8 cellular contexts compared by ENCODE assay signal in the genomic region with DNA sequence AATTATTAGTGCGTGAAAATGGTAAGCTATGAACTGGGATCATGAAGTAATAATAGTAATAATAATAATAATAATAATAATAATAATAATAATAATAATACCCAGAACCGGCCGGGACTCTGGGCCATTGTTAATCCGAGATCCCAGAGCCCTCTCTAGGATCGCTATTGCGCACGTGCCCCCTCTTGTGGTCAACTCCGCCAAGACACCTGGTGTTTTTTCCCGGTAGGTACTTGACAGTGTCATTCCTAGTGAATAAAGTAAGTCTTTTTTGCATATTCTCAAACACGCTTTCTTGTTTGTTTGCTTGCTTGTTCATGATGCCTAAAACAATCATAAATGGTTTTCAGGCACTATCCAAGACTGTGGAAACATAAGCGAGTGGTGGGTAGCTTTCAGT.
DNase-seq lines count a peak whose midpoint lies in the region; ATAC-seq and TF ChIP-seq lines count a peak whose summit lies in the region.
"Not testable (repeated sequence)": the region's sequence is repeated elsewhere in the genome, so short reads cannot be mapped to it uniquely, and the experiment has no call there.

No MANE protein-coding gene starts in this region.

- DNase-seq in COLO829 (ENCODE audit: low spot score) = peak; percentile 6
- peak; percentile 33 for DNase-seq in GOT3 (lab: John Stamatoyannopoulos, UW)
- DNase-seq in LoVo (ENCODE audit: low spot score) = peak; percentile 29
- DNase-seq in RWPE1 (ENCODE audit: low spot score) = peak; percentile 13
- peak; percentile 13 for DNase-seq in activated T-helper 2 cell treated with anti-CD3 and anti-CD28 coated beads, Interferon-gamma antibody, Interleukin-2, Interleukin-4, amounts not matched to agents 10 μg/mL and 5 μg/mL and 100 μg/mL, durations not matched to agents 14 hours and 24 hours and 36 hours (ENCODE audit: low spot score)
- DNase-seq in fibroblast of villous mesenchyme (ENCODE audit: low read depth) = not testable (repeated sequence)
- peak; percentile 34 to 76 (median 73) for DNase-seq in mucosa of descending colon
- peak; percentile 30 for DNase-seq in stimulated activated naive B cell treated with anti-CD40 and anti-IgM and Interleukin-4, amounts not matched to agents 10 μg/mL and 1 μg/mL and 100 μg/mL, for 72 hours

- not testable (repeated sequence) for H3K36me3 ChIP-seq in mucosa of descending colon (ENCODE audit: low read depth)

- not testable (repeated sequence) for H3K9me3 ChIP-seq in mucosa of descending colon

- POLR2A ChIA-PET in RWPE1 (lab: Yijun Ruan, JAX; ENCODE audit: low non-redundant PET) = not testable (repeated sequence)

- not testable (repeated sequence) for H3K36me3 Mint-ChIP-seq in activated T-helper 2 cell treated with anti-CD3 and anti-CD28 coated beads, Interferon-gamma antibody, Interleukin-2, Interleukin-4, amounts not matched to agents 10 μg/mL and 5 μg/mL and 100 μg/mL, durations not matched to agents 14 hours and 24 hours and 36 hours (ENCODE audit: low read depth); stimulated activated naive B cell treated with anti-CD40 and anti-IgM and Interleukin-4, amounts not matched to agents 10 μg/mL and 1 μg/mL and 100 μg/mL, for 72 hours

- not testable (repeated sequence) for H3K9me3 Mint-ChIP-seq in activated T-helper 2 cell treated with anti-CD3 and anti-CD28 coated beads, Interferon-gamma antibody, Interleukin-2, Interleukin-4, amounts not matched to agents 10 μg/mL and 5 μg/mL and 100 μg/mL, durations not matched to agents 14 hours and 24 hours and 36 hours; stimulated activated naive B cell treated with anti-CD40 and anti-IgM and Interleukin-4, amounts not matched to agents 10 μg/mL and 1 μg/mL and 100 μg/mL, for 72 hours

- not testable (repeated sequence) for H3K4me1 Mint-ChIP-seq in activated T-helper 2 cell treated with anti-CD3 and anti-CD28 coated beads, Interferon-gamma antibody, Interleukin-2, Interleukin-4, amounts not matched to agents 10 μg/mL and 5 μg/mL and 100 μg/mL, durations not matched to agents 14 hours and 24 hours and 36 hours (ENCODE audit: low read depth); stimulated activated naive B cell treated with anti-CD40 and anti-IgM and Interleukin-4, amounts not matched to agents 10 μg/mL and 1 μg/mL and 100 μg/mL, for 72 hours

- H3K4me1 ChIP-seq in mucosa of descending colon (ENCODE audit: low read depth) = not testable (repeated sequence)

- H3K4me3 ChIP-seq in fibroblast of villous mesenchyme (ENCODE audit: low read depth, low read length); mucosa of descending colon: not testable (repeated sequence)

- CTCF ChIA-PET in RWPE1 (lab: Yijun Ruan, JAX) = interaction anchor here (0.6 to 0.7 kb wide), 2 partner anchors 374 to 765 kb away, joined by 3 to 4 read pairs; no protein-coding TSS in a partner anchor

- not testable (repeated sequence) for H3K4me3 Mint-ChIP-seq in activated T-helper 2 cell treated with anti-CD3 and anti-CD28 coated beads, Interferon-gamma antibody, Interleukin-2, Interleukin-4, amounts not matched to agents 10 μg/mL and 5 μg/mL and 100 μg/mL, durations not matched to agents 14 hours and 24 hours and 36 hours (ENCODE audit: low read depth); stimulated activated naive B cell treated with anti-CD40 and anti-IgM and Interleukin-4, amounts not matched to agents 10 μg/mL and 1 μg/mL and 100 μg/mL, for 72 hours

- peak; percentile 69 for ATAC-seq in mucosa of descending colon
- ATAC-seq in stimulated activated naive B cell treated with anti-CD40 and anti-IgM and Interleukin-4, amounts not matched to agents 10 μg/mL and 1 μg/mL and 100 μg/mL, for 72 hours (replicated peaks) = peak; percentile 41 to 55

- H3K27ac Mint-ChIP-seq in activated T-helper 2 cell treated with anti-CD3 and anti-CD28 coated beads, Interferon-gamma antibody, Interleukin-2, Interleukin-4, amounts not matched to agents 10 μg/mL and 5 μg/mL and 100 μg/mL, durations not matched to agents 14 hours and 24 hours and 36 hours; stimulated activated naive B cell treated with anti-CD40 and anti-IgM and Interleukin-4, amounts not matched to agents 10 μg/mL and 1 μg/mL and 100 μg/mL, for 72 hours: not testable (repeated sequence)

- H3K27ac ChIP-seq in RWPE1 = not testable (repeated sequence)

- intact Hi-C loops in activated T-helper 2 cell treated with anti-CD3 and anti-CD28 coated beads, Interferon-gamma antibody, Interleukin-2, Interleukin-4, amounts not matched to agents 10 μg/mL and 5 μg/mL and 100 μg/mL, durations not matched to agents 14 hours and 24 hours and 36 hours (cut with micrococcal nuclease); mucosa of descending colon (cut with DNase I, micrococcal nuclease): not testable (repeated sequence)

- not testable (repeated sequence) for H3K27me3 Mint-ChIP-seq in activated T-helper 2 cell treated with anti-CD3 and anti-CD28 coated beads, Interferon-gamma antibody, Interleukin-2, Interleukin-4, amounts not matched to agents 10 μg/mL and 5 μg/mL and 100 μg/mL, durations not matched to agents 14 hours and 24 hours and 36 hours (ENCODE audit: low read depth); stimulated activated naive B cell treated with anti-CD40 and anti-IgM and Interleukin-4, amounts not matched to agents 10 μg/mL and 1 μg/mL and 100 μg/mL, for 72 hours

- TF ChIP-seq CTCF in RWPE1 (conservative IDR thresholded peaks at IDR 0.05; ENCODE audit: low read depth) = 0 out of 2 replicates have a peak, but pooled peaks have one; percentile 17
- peak; percentile 41 for TF ChIP-seq CTCF in fibroblast of villous mesenchyme (IDR thresholded peaks at IDR 0.05; ENCODE audit: insufficient read depth, low read depth, low read length)
- not testable (repeated sequence) for TF ChIP-seq CTCF in mucosa of descending colon (IDR thresholded peaks at IDR 0.05)
